Comparison of ENCODE assay signal across 30 cellular contexts in the genomic region with DNA sequence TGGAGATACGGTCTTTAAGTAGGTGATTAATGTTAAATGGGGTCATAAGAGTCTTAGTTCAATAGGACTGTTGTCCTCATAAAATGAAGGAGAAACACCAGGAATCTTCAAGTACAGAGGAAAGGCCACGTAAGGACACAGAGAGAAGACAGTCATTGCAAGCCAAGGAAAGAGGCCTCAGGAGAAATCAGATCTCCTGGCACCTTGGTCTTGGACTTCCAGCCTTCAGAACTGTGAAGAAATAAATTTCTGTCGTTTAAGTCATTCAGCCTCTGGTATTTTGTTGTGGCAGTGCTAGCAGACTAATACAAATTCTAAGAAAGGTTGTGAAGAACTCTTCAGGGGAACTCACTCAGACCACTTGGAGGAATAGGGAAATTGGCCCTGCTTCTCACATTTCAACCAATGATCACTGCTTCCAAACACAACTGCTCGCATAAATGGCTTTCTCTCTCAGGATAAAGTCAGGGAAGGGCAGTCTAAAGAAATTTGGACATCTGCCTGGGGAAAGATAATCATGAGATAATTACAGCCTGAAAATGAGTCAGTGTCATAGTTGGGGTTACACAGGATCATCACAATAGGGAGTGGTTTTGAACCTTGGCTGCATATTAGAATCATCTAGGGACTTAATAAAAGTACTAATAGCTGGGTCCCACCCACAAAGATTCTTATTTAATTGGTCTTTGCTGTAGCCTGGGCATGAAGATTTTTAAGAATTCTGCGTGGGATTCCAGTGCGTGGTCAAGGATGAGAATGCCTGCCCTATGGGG.
"Had no signal": no experiment of that assay in that cellular context is flagged by ENCODE, and none has a peak within 500 bp of the region (broad histone marks: within the 10 kb centered on the region; RNA-seq: fewer than 3 reads in every experiment).

No MANE protein-coding gene starts in this region.

- H3K9me3 ChIP-seq: body of pancreas, esophagus muscularis mucosa, gastroesophageal sphincter had no signal

- H3K27ac ChIP-seq: body of pancreas, esophagus muscularis mucosa, gastroesophageal sphincter, WERI-Rb-1 had no signal

- H3K4me3 ChIP-seq: body of pancreas, esophagus muscularis mucosa, gastroesophageal sphincter had no signal

- ATAC-seq: activated CD4-positive, CD25-positive, alpha-beta regulatory T cell treated with anti-CD3 and anti-CD28 coated beads, Interleukin-2, amount 50 U/mL, for 24 hours; activated CD8-positive, alpha-beta T cell treated with anti-CD3 and anti-CD28 coated beads for 36 hours; activated T-cell treated with anti-CD3 and anti-CD28 coated beads, Interleukin-2, amount 50 U/mL, for 4 hours; activated T-helper 17 cell treated with anti-CD3 and anti-CD28 coated beads, Interleukin-2, amount 50 U/mL, for 72 hours; body of pancreas; effector memory CD8-positive, alpha-beta T cell; gastroesophageal sphincter; T-helper 17 cell had no signal

- H3K27me3 ChIP-seq: body of pancreas, esophagus muscularis mucosa, gastroesophageal sphincter had no signal

- H3K4me1 ChIP-seq: body of pancreas had no signal

- H3K36me3 ChIP-seq: esophagus muscularis mucosa, gastroesophageal sphincter, WERI-Rb-1 had no signal

- DNase-seq: activated B cell treated with CpG ODN at 0.5 μM for 24 hours; activated CD4-positive, alpha-beta T cell treated with anti-CD3 and anti-CD28 coated beads for 48 hours; activated CD4-positive, alpha-beta T cell treated with anti-CD3 and anti-CD28 coated beads, Interleukin-2, amount 50 U/mL, for 1 hour; activated CD4-positive, alpha-beta T cell treated with anti-CD3 and anti-CD28 coated beads, Interleukin-2, amount 50 U/mL, for 48 hours; activated CD8-positive, alpha-beta memory T cell treated with anti-CD3 and anti-CD28 coated beads for 24 hours; activated CD8-positive, alpha-beta T cell treated with anti-CD3 and anti-CD28 coated beads for 36 hours; activated effector memory CD4-positive, alpha-beta T cell treated with Interleukin-2 at 50 U/mL for 16 hours; activated gamma-delta T cell treated with Interleukin-2 at 50 U/mL for 16 hours; activated naive CD4-positive, alpha-beta T cell treated with anti-CD3 and anti-CD28 coated beads, Interleukin-2, amount 50 U/mL, for 16 hours; activated naive CD4-positive, alpha-beta T cell treated with Interleukin-2 at 50 U/mL for 16 hours; activated T-cell treated with anti-CD3 and anti-CD28 coated beads, Interleukin-2, amount 50 U/mL, for 4 hours; amygdala; aorta; body of pancreas; caudate nucleus; cortex of kidney; dermis blood vessel endothelial cell; effector CD4-positive, alpha-beta T cell; effector memory CD8-positive, alpha-beta T cell; erythroblast; foreskin melanocyte; T-helper 1 cell; T-helper 17 cell; T1000; WERI-Rb-1 had no signal

- FAIRE-seq: colon had no signal
